Comparison of ENCODE assay signal across 8 cellular contexts in genomic region chr12:122265433-122265832, GRCh38. TPM values are rescaled to one million over a fixed set of nuclear protein-coding genes. Genes with fewer than 3 reads are reported as not detected.
DNase-seq lines count a peak whose midpoint lies in the region; ATAC-seq and TF ChIP-seq lines count a peak whose summit lies in the region.

No MANE protein-coding gene starts in this region.

- peak; percentile 11 for ATAC-seq in activated CD4-positive, alpha-beta T cell treated with anti-CD3 and anti-CD28 coated beads for 36 hours
- ATAC-seq in WTC11 (no peak), GM21723 (IDR thresholded peaks at IDR 0.05; ENCODE audit: unreplicated experiment) (no peak)

- H3K4me1 Mint-ChIP-seq in activated CD4-positive, alpha-beta T cell treated with anti-CD3 and anti-CD28 coated beads for 36 hours = peaks cover 23% of the 10 kb centered on the region
- H3K4me1 Mint-ChIP-seq in WTC11 = 0 out of 2 replicates have a peak, but pooled peaks cover 3% of the 10 kb centered on the region

- intact Hi-C loops in activated CD4-positive, alpha-beta T cell treated with anti-CD3 and anti-CD28 coated beads for 36 hours (cut with DNase I, micrococcal nuclease) = loop anchor here in 1 of 2 experiments (5.0 kb wide), 1 partner anchor 348 kb away; the partner anchor contains the start of gene CFAP251

- peak overlapping the region; percentile 97 for H3K4me3 ChIP-seq in iPS-11a (ENCODE audit: low read depth, low read length)

- H3K27ac ChIP-seq in temporal lobe (ENCODE audit: low read depth, low read length) = peak overlapping the region; percentile 92

- peak overlapping the region; percentile 98 for H3K27ac Mint-ChIP-seq in activated CD4-positive, alpha-beta T cell treated with anti-CD3 and anti-CD28 coated beads for 36 hours
- no peak overlapping the region; the same call in 1 of the 2 replicates for H3K27ac Mint-ChIP-seq in WTC11

- DNase-seq in activated CD4-positive, alpha-beta T cell treated with anti-CD3 and anti-CD28 coated beads for 36 hours = no peak
- no peak for DNase-seq in activated CD4-positive, alpha-beta T cell treated with anti-CD3 and anti-CD28 coated beads, Interleukin-2, amount 50 U/mL, for 1 hour
- DNase-seq in WTC11 (ENCODE audit: low spot score) = no peak
- DNase-seq in Ammon's horn (ENCODE audit: low spot score) = no peak
- DNase-seq in anterior cingulate cortex (lab: John Stamatoyannopoulos, UW) = no peak

- no peak for TF ChIP-seq CTCF in WTC11 (IDR thresholded peaks at IDR 0.05)

- peak overlapping the region; percentile 97 for H3K4me3 Mint-ChIP-seq in activated CD4-positive, alpha-beta T cell treated with anti-CD3 and anti-CD28 coated beads for 36 hours
- H3K4me3 Mint-ChIP-seq in WTC11 = peak overlapping the region; percentile 97

- no peaks in the 10 kb centered on the region for H3K27me3 Mint-ChIP-seq in activated CD4-positive, alpha-beta T cell treated with anti-CD3 and anti-CD28 coated beads for 36 hours
- H3K27me3 Mint-ChIP-seq in WTC11 (ENCODE audit: low read depth) = peaks cover 3% of the 10 kb centered on the region; the same call in 1 of the 2 replicates

- H3K36me3 Mint-ChIP-seq in activated CD4-positive, alpha-beta T cell treated with anti-CD3 and anti-CD28 coated beads for 36 hours (ENCODE audit: low read depth) = peaks cover 13% of the 10 kb centered on the region
- peaks cover 18% of the 10 kb centered on the region for H3K36me3 Mint-ChIP-seq in WTC11

- POLR2A ChIA-PET in activated CD4-positive, alpha-beta T cell treated with anti-CD3 and anti-CD28 coated beads for 36 hours (lab: Charles Lee) = no interaction called here
- POLR2A ChIA-PET in WTC11 (lab: Charles Lee) = no interaction called here

- CTCF ChIA-PET in activated CD4-positive, alpha-beta T cell treated with anti-CD3 and anti-CD28 coated beads for 36 hours (lab: Charles Lee) = interaction anchor here (1.6 kb wide), 1 partner anchor 21 kb away, joined by 6 read pairs; no protein-coding TSS in a partner anchor
- CTCF ChIA-PET in WTC11 (lab: Charles Lee) = no interaction called here

- H3K9me3 Mint-ChIP-seq in activated CD4-positive, alpha-beta T cell treated with anti-CD3 and anti-CD28 coated beads for 36 hours (ENCODE audit: low read depth) = no peaks in the 10 kb centered on the region
- H3K9me3 Mint-ChIP-seq in WTC11 = no peaks in the 10 kb centered on the region

TF ChIP-seq in WTC11, 78 proteins besides CTCF, POLR2A, EP300 and RAD21 (continues in another document):
- TF ChIP-seq ATF2 (CRISPR knock-in tag; IDR thresholded peaks at IDR 0.05; ENCODE audit: borderline replicate concordance, low read depth) = no peak
- TF ChIP-seq ATF1 (CRISPR knock-in tag; IDR thresholded peaks at IDR 0.05) = no peak
- TF ChIP-seq ARID4B (CRISPR knock-in tag; IDR thresholded peaks at IDR 0.05; ENCODE audit: borderline replicate concordance) = no peak
- no peak for TF ChIP-seq HMGXB4 (CRISPR knock-in tag; IDR thresholded peaks at IDR 0.05)
- TF ChIP-seq ZNF219 (CRISPR knock-in tag; IDR thresholded peaks at IDR 0.05; ENCODE audit: borderline replicate concordance) = no peak
- no peak for TF ChIP-seq TP53 (CRISPR knock-in tag; IDR thresholded peaks at IDR 0.05)
- no peak for TF ChIP-seq NR3C1 (CRISPR knock-in tag; conservative IDR thresholded peaks at IDR 0.05; ENCODE audit: low read depth)
- no peak for TF ChIP-seq ZNF512 (CRISPR knock-in tag; IDR thresholded peaks at IDR 0.05; ENCODE audit: borderline replicate concordance)
- TF ChIP-seq CBFB (CRISPR knock-in tag; IDR thresholded peaks at IDR 0.05; ENCODE audit: low read depth) = no peak
- no peak for TF ChIP-seq TEAD4 (CRISPR knock-in tag; IDR thresholded peaks at IDR 0.05)
- no peak for TF ChIP-seq NR2C2 (CRISPR knock-in tag; IDR thresholded peaks at IDR 0.05)

RNA-seq across cellular contexts. Expression of gene VPS33A, which starts 0.9 kb away (rescaled TPM):
- 10 to 100 TPM; 24.8 to 26.4 TPM for total RNA-seq in activated CD4-positive, alpha-beta T cell treated with anti-CD3 and anti-CD28 coated beads for 36 hours
- total RNA-seq in WTC11 (2021) (34.1 to 37.6 TPM (median 35.3 TPM) in 3 replicates), temporal lobe (15.5 TPM)

RNA-seq across cellular contexts. Expression of gene DIABLO, which starts 39.6 kb away (rescaled TPM):
- total RNA-seq in activated CD4-positive, alpha-beta T cell treated with anti-CD3 and anti-CD28 coated beads for 36 hours = 10 to 100 TPM; 46.3 to 47.0 TPM
- 57.3 to 62.4 TPM (median 61.7 TPM) in 3 replicates for total RNA-seq in WTC11 (2021)
- total RNA-seq in temporal lobe = 37.6 TPM
